In genomic region chr3:143594217-143594616, GRCh38 we compare ENCODE assay signal across 21 cellular contexts.
DNase-seq lines count a peak whose midpoint lies in the region; ATAC-seq, FAIRE-seq and TF ChIP-seq lines count a peak whose summit lies in the region.
"Had no signal": no experiment of that assay in that cellular context is flagged by ENCODE, and none has a peak within 500 bp of the region (broad histone marks: within the 10 kb centered on the region; RNA-seq: fewer than 3 reads in every experiment).

No MANE protein-coding gene starts in this region.

- intact Hi-C loops in HepG2 (cut with micrococcal nuclease; ENCODE audit: unreplicated experiment), result no loop called here
- intact Hi-C loops in transverse colon (cut with DNase I; ENCODE audit: low total_unique reads), result no loop called here

- H3K27me3 ChIP-seq in HepG2 (ENCODE audit: control insufficient read depth in 1 of 2, insufficient read depth in 2 of 2, low read length in 2 of 2) (peaks cover 0 to 8% of the 10 kb centered on the region in 2 experiments; a peak in 2 of 5 replicates), transverse colon (no peaks in the 10 kb centered on the region), neural progenitor cell (no peaks in the 10 kb centered on the region)

- WGBS in HepG2 (ENCODE audit: low lambda C conversion rate), result 1% methylated on average over 3 of the region's 3 CpGs
- 56 to 64% methylated on average over 3 of the region's 3 CpGs for WGBS in transverse colon (ENCODE audit: low coverage in 1 of 2), 2 donors

- CTCF ChIA-PET in HepG2 (lab: Yijun Ruan, JAX; ENCODE audit: low intra/inter-chr PET ratio, low total read pairs), result no interaction called here

- no peak for TF ChIP-seq CTCF in HepG2 (CRISPR knock-in tag; IDR thresholded peaks at IDR 0.05)
- no peak for TF ChIP-seq CTCF in transverse colon (IDR thresholded peaks at IDR 0.05)
- no peak for TF ChIP-seq CTCF in neural progenitor cell (IDR thresholded peaks at IDR 0.05)

- peaks cover 4% of the 10 kb centered on the region for H3K27me3 Mint-ChIP-seq in neural progenitor cell (ENCODE audit: insufficient read depth, low read depth)
- H3K27me3 Mint-ChIP-seq: B cell; CD4-positive, CD25-positive, alpha-beta regulatory T cell had no signal

- FAIRE-seq in HepG2 (lab: Jason Lieb, UNC), result no peak

- H3K4me3 ChIP-seq in HepG2 (replicated peaks in 1 of 3; ENCODE audit: insufficient read depth in 1 of 3, low read depth in 2 of 3, low read length in 3 of 3), result no peak overlapping the region
- no peak overlapping the region for H3K4me3 ChIP-seq in transverse colon
- H3K4me3 ChIP-seq in neural progenitor cell, result no peak overlapping the region

- in situ Hi-C loops in HepG2 (cut with HindIII; ENCODE audit: extremely low pct_ligation_motif_present, low pct_unique_long_range_greater_than_20kb) (no loop called here), transverse colon (cut with MboI; ENCODE audit: low pct_ligation_motif_present in 1 of 4, low pct_unique_long_range_greater_than_20kb in 1 of 4, low sequenced_read_pairs in 3 of 4) (no loop called here)

- H4K20me1 ChIP-seq in HepG2 (ENCODE audit: insufficient read depth, low read length), result no peaks in the 10 kb centered on the region
- no peaks in the 10 kb centered on the region for H4K20me1 ChIP-seq in neural progenitor cell (ENCODE audit: low read depth)

- no peaks in the 10 kb centered on the region for H3K9me3 Mint-ChIP-seq in neural progenitor cell
- H3K9me3 Mint-ChIP-seq: CD4-positive, CD25-positive, alpha-beta regulatory T cell had no signal

- ATAC-seq in HepG2, result no peak
- no peak for ATAC-seq in HG02763 (IDR thresholded peaks at IDR 0.05; ENCODE audit: unreplicated experiment)
- ATAC-seq in GM19397 (IDR thresholded peaks at IDR 0.05; ENCODE audit: unreplicated experiment), result no peak
- ATAC-seq: SK-N-SH treated with all-trans-retinoic acid at 6 μM for 48 hours had no signal

- H2AFZ ChIP-seq in HepG2 (ENCODE audit: low read length) (no peak overlapping the region), neural progenitor cell (replicated peaks) (no peak overlapping the region)

- H3F3A ChIP-seq in neural progenitor cell (ENCODE audit: low read depth), result no peaks in the 10 kb centered on the region

- no TSS peak for BruUV-seq in HepG2 (replicated peaks; lab: Mats Ljungman, UMichigan)

- TF ChIP-seq EP300 in HepG2 (IDR thresholded peaks at IDR 0.05; ENCODE audit: low read depth in 2 of 2, low read length in 2 of 2), result no peak
- TF ChIP-seq EP300 in HepG2 (CRISPR knock-in tag; IDR thresholded peaks at IDR 0.05; ENCODE audit: borderline replicate concordance), result no peak
- TF ChIP-seq EP300 in transverse colon (IDR thresholded peaks at IDR 0.05; ENCODE audit: low read depth), result no peak

- H3K4me3 Mint-ChIP-seq in neural progenitor cell, result no peak overlapping the region
- H3K4me3 Mint-ChIP-seq: B cell; CD4-positive, CD25-positive, alpha-beta regulatory T cell had no signal

- H3K4me2 ChIP-seq in HepG2 (ENCODE audit: low read depth, low read length), result no peak overlapping the region
- no peak overlapping the region for H3K4me2 ChIP-seq in neural progenitor cell

- peaks cover 40% of the 10 kb centered on the region for H3K4me1 Mint-ChIP-seq in neural progenitor cell
- H3K4me1 Mint-ChIP-seq: CD4-positive, CD25-positive, alpha-beta regulatory T cell had no signal

- DNase-seq in NCI-H748 (lab: John Stamatoyannopoulos, UW; ENCODE audit: unreplicated experiment), result peak; percentile 12
- DNase-seq in NCI-H748 treated with DMSO at 0.1 percent for 48 hours (lab: John Stamatoyannopoulos, UW), result no peak
- DNase-seq in NCI-H526 treated with DMSO at 0.1 percent for 48 hours (lab: John Stamatoyannopoulos, UW), result peak; percentile 61
- DNase-seq in HepG2 (ENCODE audit: low spot score), result peak; percentile 9
- peak; percentile 51 for DNase-seq in transverse colon
- no peak for DNase-seq in neural progenitor cell (ENCODE audit: low spot score)
- DNase-seq: CD4-positive, CD25-positive, alpha-beta regulatory T cell; DMS79 treated with DMSO at 0.1 percent for 48 hours; HCEC 1CT; Karpas-422; NCI-H1105 treated with DMSO at 0.1 percent for 48 hours; NCI-H187 treated with DMSO at 0.1 percent for 48 hours; NCI-H2171; NCI-H446 treated with DMSO at 0.1 percent for 48 hours; OCI-M1; SHP77 treated with DMSO at 0.1 percent for 48 hours had no signal

- H3K9ac ChIP-seq in HepG2 (ENCODE audit: insufficient read depth, low read depth, low read length) (no peak overlapping the region), neural progenitor cell (no peak overlapping the region)

- H3K27ac ChIP-seq in HepG2 (ENCODE audit: extremely low read length, insufficient read depth, low read length), result no peak overlapping the region
- H3K27ac ChIP-seq in transverse colon, result peak overlapping the region in 2 of 4 donors; percentile 17 to 33
- no peak overlapping the region for H3K27ac ChIP-seq in neural progenitor cell
- H3K27ac ChIP-seq: 22Rv1 had no signal

- H3K36me3 ChIP-seq in HepG2 (replicated peaks in 1 of 2; ENCODE audit: control insufficient read depth in 1 of 2, insufficient read depth in 2 of 2, low read length in 2 of 2) (no peaks in the 10 kb centered on the region), transverse colon (no peaks in the 10 kb centered on the region), neural progenitor cell (no peaks in the 10 kb centered on the region)

- no peaks in the 10 kb centered on the region for H3K36me3 Mint-ChIP-seq in neural progenitor cell

- TF ChIP-seq POLR2A in HepG2 (IDR thresholded peaks at IDR 0.05; ENCODE audit: insufficient read depth in 1 of 2, low read depth in 2 of 2, low read length in 2 of 2) (no peak), transverse colon (IDR thresholded peaks at IDR 0.05) (no peak)

- no peak overlapping the region for H3K27ac Mint-ChIP-seq in neural progenitor cell
- H3K27ac Mint-ChIP-seq: B cell had no signal

- H3K9me3 ChIP-seq in HepG2 (ENCODE audit: low read length) (no peaks in the 10 kb centered on the region), transverse colon (no peaks in the 10 kb centered on the region), neural progenitor cell (ENCODE audit: low read depth) (no peaks in the 10 kb centered on the region)

- no peaks in the 10 kb centered on the region for H3K4me1 ChIP-seq in HepG2 (ENCODE audit: insufficient read depth, low read length)
- peaks cover 0 to 30% (median 11%) of the 10 kb centered on the region in 4 donors for H3K4me1 ChIP-seq in transverse colon
- H3K4me1 ChIP-seq in neural progenitor cell, result peaks cover 32% of the 10 kb centered on the region

- H3K79me2 ChIP-seq in HepG2 (ENCODE audit: insufficient read depth, low read length) (no peaks in the 10 kb centered on the region), neural progenitor cell (ENCODE audit: low read depth) (no peaks in the 10 kb centered on the region)

- no peak for TF ChIP-seq RAD21 in HepG2 (CRISPR knock-in tag; IDR thresholded peaks at IDR 0.05)

- POLR2A ChIA-PET in HepG2 (lab: Yijun Ruan, JAX), result no interaction called here

TF ChIP-seq in HepG2, 621 proteins besides CTCF, POLR2A, EP300 and RAD21:
- TF ChIP-seq ZSCAN9 (CRISPR knock-in tag; IDR thresholded peaks at IDR 0.05; ENCODE audit: borderline replicate concordance), result no peak
- peak; percentile 32; the same call in 1 of the 2 replicates for TF ChIP-seq HNF4A (CRISPR knock-in tag; IDR thresholded peaks at IDR 0.05)
- TF ChIP-seq FLYWCH1 (CRISPR knock-in tag; IDR thresholded peaks at IDR 0.05), result no peak
- TF ChIP-seq POGK (CRISPR knock-in tag; conservative IDR thresholded peaks at IDR 0.05), result no peak
- TF ChIP-seq RBM22 (optimal IDR thresholded peaks at IDR 0.05; ENCODE audit: low read length), result no peak
- TF ChIP-seq EED (CRISPR knock-in tag; IDR thresholded peaks at IDR 0.05), result no peak

Comparison
In these comparisons a context has a peak if more than half of its experiments do, and no peak if none do; other contexts are left out.
1. DNase-seq: peak in NCI-H748 (single experiment), NCI-H526 treated with DMSO at 0.1 percent for 48 hours (single experiment), HepG2 (single experiment) and transverse colon (single experiment); none in NCI-H748 treated with DMSO at 0.1 percent for 48 hours (single experiment) and neural progenitor cell (single experiment).